ENCODE assay signal across 37 cellular contexts in the genomic region with DNA sequence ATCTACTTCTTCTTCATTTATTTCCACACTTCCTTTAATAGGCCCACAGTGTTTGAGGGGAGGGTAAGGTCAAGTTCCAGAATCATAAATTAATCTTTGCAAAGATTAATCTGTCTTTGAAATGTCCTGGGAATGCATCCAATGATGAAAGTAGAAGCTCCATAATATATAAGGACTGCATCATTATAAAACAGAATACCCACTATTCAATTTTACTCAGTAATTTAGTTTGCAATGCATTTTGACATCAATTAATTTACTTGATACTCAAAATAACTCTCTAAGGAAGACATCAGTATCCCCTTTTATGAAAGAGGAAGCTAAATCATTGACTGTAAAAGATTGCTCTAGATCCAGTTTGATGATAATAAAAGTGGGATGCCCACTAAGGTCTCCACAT.
DNase-seq lines count a peak whose midpoint lies in the region; ATAC-seq, FAIRE-seq and TF ChIP-seq lines count a peak whose summit lies in the region.
"Had no signal": no experiment of that assay in that cellular context is flagged by ENCODE, and none has a peak within 500 bp of the region (broad histone marks: within the 10 kb centered on the region; RNA-seq: fewer than 3 reads in every experiment).

No MANE protein-coding gene starts in this region.

- H3K36me3 Mint-ChIP-seq in astrocyte (ENCODE audit: low read depth, unreplicated experiment), result no peaks in the 10 kb centered on the region
- H3K36me3 Mint-ChIP-seq: CD14-positive monocyte; CD4-positive, alpha-beta memory T cell; CD4-positive, CD25-positive, alpha-beta regulatory T cell; CD8-positive, alpha-beta memory T cell; CD8-positive, alpha-beta T cell had no signal

- no peaks in the 10 kb centered on the region for H4K20me1 ChIP-seq in SK-N-SH (ENCODE audit: insufficient read depth)
- no peaks in the 10 kb centered on the region for H4K20me1 ChIP-seq in astrocyte (ENCODE audit: insufficient read depth, low read length)
- H4K20me1 ChIP-seq in neural cell (ENCODE audit: insufficient read depth), result no peaks in the 10 kb centered on the region
- H4K20me1 ChIP-seq: BLaER1; BLaER1 treated with 17β-estradiol and CSF1 and Interleukin-3, amounts not matched to agents 10 nM and 100 nM had no signal

- TF ChIP-seq RAD21 in SK-N-SH (IDR thresholded peaks at IDR 0.05; ENCODE audit: low read length) (no peak), neural cell (conservative IDR thresholded peaks at IDR 0.05) (no peak)

- no peaks in the 10 kb centered on the region for H3K36me3 ChIP-seq in SK-N-SH (replicated peaks in 1 of 2; ENCODE audit: control insufficient read depth in 1 of 2, insufficient read depth in 2 of 2, low read length in 1 of 2)
- H3K36me3 ChIP-seq in astrocyte (ENCODE audit: insufficient read depth, low read length), result no peaks in the 10 kb centered on the region
- no peaks in the 10 kb centered on the region for H3K36me3 ChIP-seq in neural cell (ENCODE audit: insufficient read depth, low read length)
- no peaks in the 10 kb centered on the region for H3K36me3 ChIP-seq in small intestine (ENCODE audit: control insufficient read depth in 2 of 2, insufficient read depth in 2 of 2, low read length in 2 of 2)
- H3K36me3 ChIP-seq: BE2C; BLaER1; BLaER1 treated with 17β-estradiol and CSF1 and Interleukin-3, amounts not matched to agents 10 nM and 100 nM had no signal

- TF ChIP-seq EP300 in SK-N-SH (IDR thresholded peaks at IDR 0.05; ENCODE audit: borderline replicate concordance in 1 of 2, low read depth in 1 of 2, low read length in 1 of 2), result no peak
- no peak for TF ChIP-seq EP300 in neural cell (conservative IDR thresholded peaks at IDR 0.05; ENCODE audit: poor library complexity, severe bottlenecking)

- H3K27me3 ChIP-seq in SK-N-SH (ENCODE audit: insufficient read depth) (no peaks in the 10 kb centered on the region), astrocyte (ENCODE audit: insufficient read depth, low read length) (no peaks in the 10 kb centered on the region), neural cell (ENCODE audit: insufficient read depth, low read depth, low read length) (no peaks in the 10 kb centered on the region), small intestine (ENCODE audit: control insufficient read depth in 2 of 2, insufficient read depth in 2 of 2, low read length in 2 of 2) (no peaks in the 10 kb centered on the region)
- H3K27me3 ChIP-seq: BE2C; BLaER1; BLaER1 treated with 17β-estradiol and CSF1 and Interleukin-3, amounts not matched to agents 10 nM and 100 nM had no signal

- peaks cover 2% of the 10 kb centered on the region for H3K9me3 Mint-ChIP-seq in astrocyte (ENCODE audit: unreplicated experiment)
- H3K9me3 Mint-ChIP-seq: CD4-positive, alpha-beta T cell; CD8-positive, alpha-beta memory T cell had no signal

- POLR2A ChIA-PET in SK-N-SH (lab: Yijun Ruan, JAX), result no interaction called here

- H3K4me3 Mint-ChIP-seq in astrocyte (ENCODE audit: unreplicated experiment), result no peak overlapping the region
- H3K4me3 Mint-ChIP-seq: B cell; CD14-positive monocyte; CD4-positive, alpha-beta memory T cell; CD4-positive, alpha-beta T cell; CD4-positive, CD25-positive, alpha-beta regulatory T cell; CD8-positive, alpha-beta memory T cell; CD8-positive, alpha-beta T cell had no signal

- H3K9me2 ChIP-seq in SK-N-SH (no peaks in the 10 kb centered on the region), neural cell (ENCODE audit: insufficient read depth, low read length) (no peaks in the 10 kb centered on the region)

- no peaks in the 10 kb centered on the region for H3K27me3 Mint-ChIP-seq in astrocyte (ENCODE audit: low read depth, unreplicated experiment)
- H3K27me3 Mint-ChIP-seq: B cell; CD4-positive, CD25-positive, alpha-beta regulatory T cell; CD8-positive, alpha-beta memory T cell had no signal

- no peak for ATAC-seq in SK-N-SH treated with all-trans-retinoic acid at 6 μM for 48 hours
- ATAC-seq: A549; CD8-positive, alpha-beta T cell had no signal

- H3K4me3 ChIP-seq in SK-N-SH (ENCODE audit: low read depth in 2 of 2, low read length in 1 of 2) (no peak overlapping the region), astrocyte (ENCODE audit: insufficient read depth, low read depth, low read length) (no peak overlapping the region), neural cell (ENCODE audit: low read length) (peak overlapping the region; percentile 13), small intestine (ENCODE audit: low read depth in 1 of 2, low read length in 2 of 2) (no peak overlapping the region)
- H3K4me3 ChIP-seq: A549; BLaER1; BLaER1 treated with 17β-estradiol and CSF1 and Interleukin-3, amounts not matched to agents 10 nM and 100 nM had no signal

- CTCF ChIA-PET in SK-N-SH (lab: Yijun Ruan, JAX), result no interaction called here

- no peak overlapping the region for H3K4me2 ChIP-seq in SK-N-SH
- no peak overlapping the region for H3K4me2 ChIP-seq in astrocyte (ENCODE audit: low read length)
- H3K4me2 ChIP-seq in neural cell (ENCODE audit: low read length), result no peak overlapping the region
- H3K4me2 ChIP-seq: A549; BLaER1; BLaER1 treated with 17β-estradiol and CSF1 and Interleukin-3, amounts not matched to agents 10 nM and 100 nM had no signal

- DNase-seq in SK-N-SH (no peak), astrocyte (ENCODE audit: low read depth) (peak; percentile 17), small intestine (peak; percentile 71), inferior parietal cortex (ENCODE audit: extremely low spot score) (no peak), NCI-H1105 treated with DMSO at 0.1 percent for 48 hours (lab: John Stamatoyannopoulos, UW) (no peak)
- no peak for DNase-seq in stimulated activated naive CD4-positive, alpha-beta T cell treated with Interleukin-2 at 50 U/mL for 16 hours (lab: John Stamatoyannopoulos, UW)
- DNase-seq: 8988T; ACHN; AML-193; BE2C; C1 segment of cervical spinal cord; Caco-2; Calu3; CD4-positive, alpha-beta memory T cell; CD4-positive, alpha-beta T cell; CD4-positive, CD25-positive, alpha-beta regulatory T cell; CD8-positive, alpha-beta memory T cell; CD8-positive, alpha-beta T cell; COR-L47; DMS 273 treated with DMSO at 0.1 percent for 48 hours; DMS153; DMS53; DMS79; DMS79 treated with DMSO at 0.1 percent for 48 hours; DND-41; EL had no signal

- FAIRE-seq in astrocyte (lab: Jason Lieb, UNC), result no peak
- no peak for FAIRE-seq in small intestine (lab: Jason Lieb, UNC)
- FAIRE-seq: A204.1, A549, D721Med had no signal

- H2AFZ ChIP-seq in SK-N-SH (ENCODE audit: low read depth), result no peak overlapping the region
- H2AFZ ChIP-seq in astrocyte (ENCODE audit: low read depth, low read length), result no peak overlapping the region
- H2AFZ ChIP-seq in neural cell (ENCODE audit: low read depth, low read length), result no peak overlapping the region

- H3K27ac Mint-ChIP-seq in astrocyte (ENCODE audit: unreplicated experiment), result no peak overlapping the region
- H3K27ac Mint-ChIP-seq: B cell; CD14-positive monocyte; CD4-positive, alpha-beta memory T cell; CD4-positive, alpha-beta T cell; CD4-positive, CD25-positive, alpha-beta regulatory T cell; CD8-positive, alpha-beta memory T cell; CD8-positive, alpha-beta T cell had no signal

- H3K4me1 Mint-ChIP-seq in astrocyte (ENCODE audit: low read depth, unreplicated experiment), result peaks cover 7% of the 10 kb centered on the region
- H3K4me1 Mint-ChIP-seq: B cell; CD4-positive, alpha-beta memory T cell; CD4-positive, CD25-positive, alpha-beta regulatory T cell; CD8-positive, alpha-beta memory T cell had no signal

- H3F3A ChIP-seq in SK-N-SH (replicated peaks; ENCODE audit: insufficient read depth) (no peaks in the 10 kb centered on the region), neural cell (ENCODE audit: insufficient read depth, low read length, poor library complexity, severe bottlenecking) (no peaks in the 10 kb centered on the region)

- no peaks in the 10 kb centered on the region; the same call in 1 of the 2 replicates for H3K9me3 ChIP-seq in SK-N-SH
- H3K9me3 ChIP-seq in astrocyte (ENCODE audit: insufficient read depth, low read depth, low read length), result no peaks in the 10 kb centered on the region
- H3K9me3 ChIP-seq in neural cell (ENCODE audit: low read length), result no peaks in the 10 kb centered on the region
- H3K9me3 ChIP-seq in small intestine (ENCODE audit: control insufficient read depth, low read depth), result no peaks in the 10 kb centered on the region
- H3K9me3 ChIP-seq: A549; BE2C; BLaER1; BLaER1 treated with 17β-estradiol and CSF1 and Interleukin-3, amounts not matched to agents 10 nM and 100 nM; Caco-2 had no signal

- H3K27ac ChIP-seq in SK-N-SH (ENCODE audit: low read depth in 2 of 2, low read length in 1 of 2), result no peak overlapping the region
- no peak overlapping the region for H3K27ac ChIP-seq in astrocyte (ENCODE audit: low read depth, low read length)
- H3K27ac ChIP-seq in neural cell (ENCODE audit: low read length), result peak overlapping the region; percentile 32
- H3K27ac ChIP-seq in small intestine (ENCODE audit: low read depth in 1 of 2, low read length in 1 of 2), result no peak overlapping the region
- H3K27ac ChIP-seq: 22Rv1; A549; BLaER1; BLaER1 treated with 17β-estradiol and CSF1 and Interleukin-3, amounts not matched to agents 10 nM and 100 nM; C4-2B had no signal

- no peaks in the 10 kb centered on the region; a peak in 1 of 4 replicates for H3K4me1 ChIP-seq in SK-N-SH (ENCODE audit: control insufficient read depth in 1 of 2, insufficient read depth in 2 of 2, low read depth in 1 of 2, low read length in 1 of 2)
- no peaks in the 10 kb centered on the region for H3K4me1 ChIP-seq in astrocyte (ENCODE audit: insufficient read depth, low read length)
- peaks cover 3 to 14% of the 10 kb centered on the region in 2 donors for H3K4me1 ChIP-seq in small intestine (ENCODE audit: control insufficient read depth in 2 of 2, insufficient read depth in 1 of 2, low read depth in 1 of 2, low read length in 1 of 2)
- H3K4me1 ChIP-seq: A549; BE2C; BLaER1; BLaER1 treated with 17β-estradiol and CSF1 and Interleukin-3, amounts not matched to agents 10 nM and 100 nM; Caco-2 had no signal

- TF ChIP-seq CTCF in SK-N-SH (IDR thresholded peaks at IDR 0.05), result no peak
- TF ChIP-seq CTCF in astrocyte (IDR thresholded peaks at IDR 0.05; ENCODE audit: insufficient read depth, low read depth, low read length), result no peak
- no peak for TF ChIP-seq CTCF in neural cell (IDR thresholded peaks at IDR 0.05; ENCODE audit: poor library complexity, severe bottlenecking)

- no peak overlapping the region for H3K9ac ChIP-seq in SK-N-SH
- no peak overlapping the region for H3K9ac ChIP-seq in astrocyte (ENCODE audit: low read length)
- no peak overlapping the region for H3K9ac ChIP-seq in neural cell (ENCODE audit: low read length)
- H3K9ac ChIP-seq: BLaER1; BLaER1 treated with 17β-estradiol and CSF1 and Interleukin-3, amounts not matched to agents 10 nM and 100 nM had no signal

- no peaks in the 10 kb centered on the region for H3K79me2 ChIP-seq in SK-N-SH (ENCODE audit: insufficient read depth)
- H3K79me2 ChIP-seq in astrocyte (ENCODE audit: insufficient read depth, low read length), result no peaks in the 10 kb centered on the region
- H3K79me2 ChIP-seq in neural cell (replicated peaks; ENCODE audit: insufficient read depth, low read length), result no peaks in the 10 kb centered on the region

TF ChIP-seq in SK-N-SH treated with all-trans-retinoic acid at 6 μM for 48 hours, 23 proteins besides CTCF, POLR2A, EP300 and RAD21 (continues in another document):
- peak; percentile 45; the same call in 1 of the 2 replicates for TF ChIP-seq TCF4 (CRISPR knock-in tag; IDR thresholded peaks at IDR 0.05; ENCODE audit: borderline replicate concordance)

Comparison
In these comparisons a context has a peak if more than half of its experiments do, and no peak if none do; other contexts are left out.
1. DNase-seq: peak in astrocyte (single experiment) and small intestine (single experiment); none in SK-N-SH (single experiment), stimulated activated naive CD4-positive, alpha-beta T cell treated with Interleukin-2 at 50 U/mL for 16 hours (single experiment), inferior parietal cortex (single experiment) and NCI-H1105 treated with DMSO at 0.1 percent for 48 hours (single experiment).